In genomic region chr15:80934761-80935221, GRCh38 we compare ENCODE assay signal across 12 cellular contexts. TPM values are rescaled to one million over a fixed set of nuclear protein-coding genes. Genes with fewer than 3 reads are reported as not detected.
DNase-seq lines count a peak whose midpoint lies in the region; ATAC-seq and TF ChIP-seq lines count a peak whose summit lies in the region.
"Had no signal": no experiment of that assay in that cellular context is flagged by ENCODE, and none has a peak within 500 bp of the region (broad histone marks: within the 10 kb centered on the region; RNA-seq: fewer than 3 reads in every experiment).

No MANE protein-coding gene starts in this region.

- H3K4me2 ChIP-seq in IMR-90 (ENCODE audit: low read depth, low read length), result no peak overlapping the region

- no peak overlapping the region for H2BK120ac ChIP-seq in IMR-90 (ENCODE audit: low read depth, low read length)

- dilution Hi-C loops in IMR-90 (cut with HindIII; ENCODE audit: low sequenced_read_pairs, unreplicated experiment), result no loop called here

- H4K5ac ChIP-seq in IMR-90 (ENCODE audit: low read depth, low read length), result no peak overlapping the region

- H3K79me1 ChIP-seq in IMR-90 (ENCODE audit: low read depth in 1 of 2, low read length in 2 of 2), result 0 out of 4 replicates have a peak, but pooled peaks cover 0 to 7% of the 10 kb centered on the region in 2 experiments

- H3K23ac ChIP-seq in IMR-90 (ENCODE audit: low read depth, low read length), result no peak overlapping the region

- DNase-seq in AG08396 (ENCODE audit: low spot score), result peak; percentile 32
- peak; percentile 74 for DNase-seq in IMR-90
- peak; percentile 56 for DNase-seq in fibroblast of mammary gland (ENCODE audit: low read depth)
- DNase-seq in ureter (ENCODE audit: low spot score), result no peak
- DNase-seq in colonic mucosa, result no peak
- no peak for DNase-seq in DMS153 treated with DMSO at 0.1 percent for 48 hours (lab: John Stamatoyannopoulos, UW; ENCODE audit: unreplicated experiment)
- DNase-seq in NCI-H1417 treated with DMSO at 0.1 percent for 48 hours (lab: John Stamatoyannopoulos, UW), result no peak
- DNase-seq: COR-L47; NCI-H2081 treated with DMSO at 0.1 percent for 48 hours; stimulated activated CD4-positive, alpha-beta T cell treated with anti-CD3 and anti-CD28 coated beads, Interleukin-15, amount 100 ng/mL, for 24 hours had no signal

- no peak overlapping the region for H3K18ac ChIP-seq in IMR-90 (ENCODE audit: low read depth, low read length)

- H2AK5ac ChIP-seq in IMR-90 (ENCODE audit: low read depth, low read length), result peak overlapping the region; percentile 1; the same call in 1 of the 2 replicates

- H2AK9ac ChIP-seq in IMR-90 (replicated peaks; ENCODE audit: low read depth, low read length, poor library complexity), result peak overlapping the region; percentile 71

- POLR2A ChIA-PET in IMR-90 (lab: Charles Lee; ENCODE audit: unreplicated experiment), result no interaction called here

- peaks cover 27% of the 10 kb centered on the region for H3K9me1 ChIP-seq in IMR-90 (ENCODE audit: insufficient read depth, low read length)

- no peak overlapping the region for H2BK20ac ChIP-seq in IMR-90 (ENCODE audit: low read depth, low read length)

- no peak for TF ChIP-seq RAD21 in IMR-90 (IDR thresholded peaks at IDR 0.05; ENCODE audit: low read length)

- 0 out of 2 replicates have a peak, but pooled peaks have one; percentile 6 for TF ChIP-seq CTCF in IMR-90 (conservative IDR thresholded peaks at IDR 0.05; ENCODE audit: low read depth, low read length)
- TF ChIP-seq CTCF in fibroblast of mammary gland (conservative IDR thresholded peaks at IDR 0.05; ENCODE audit: control insufficient read depth, insufficient read depth, low read depth, low read length), result no peak
- no peak for TF ChIP-seq CTCF in colonic mucosa (IDR thresholded peaks at IDR 0.05)

- BruUV-seq in IMR-90 (replicated peaks; lab: Mats Ljungman, UMichigan), result no TSS peak

- H3K9ac ChIP-seq in IMR-90 (ENCODE audit: low read depth, low read length) (no peak overlapping the region), muscle layer of colon (ENCODE audit: low read length) (no peak overlapping the region), colonic mucosa (ENCODE audit: low read depth in 2 of 2, low read length in 2 of 2) (no peak overlapping the region)

- peak overlapping the region; percentile 12 for H2BK5ac ChIP-seq in IMR-90 (ENCODE audit: low read depth, low read length, poor library complexity, severe bottlenecking)

- H2AFZ ChIP-seq in IMR-90 (replicated peaks; ENCODE audit: low read length, poor library complexity), result peak overlapping the region; percentile 12

- H2BK15ac ChIP-seq in IMR-90 (ENCODE audit: low read depth, low read length), result no peak overlapping the region

- H3K27me3 ChIP-seq in IMR-90 (ENCODE audit: control insufficient read depth, insufficient read depth, low read length) (no peaks in the 10 kb centered on the region), muscle layer of colon (ENCODE audit: control insufficient read depth in 1 of 2, insufficient read depth in 2 of 2, low read length in 2 of 2) (no peaks in the 10 kb centered on the region), colonic mucosa (no peaks in the 10 kb centered on the region)
- H3K27me3 ChIP-seq: dorsolateral prefrontal cortex had no signal

- H3K4me3 ChIP-seq in IMR-90 (ENCODE audit: insufficient read depth, low read depth, low read length) (no peak overlapping the region), fibroblast of mammary gland (ENCODE audit: control insufficient read depth, low read depth, low read length) (no peak overlapping the region), muscle layer of colon (ENCODE audit: low read depth in 1 of 2, low read length in 2 of 2) (no peak overlapping the region), colonic mucosa (no peak overlapping the region)
- H3K4me3 ChIP-seq: dorsolateral prefrontal cortex had no signal

- H3K27ac ChIP-seq in IMR-90 (ENCODE audit: insufficient read depth, low read length), result 0 out of 2 replicates have a peak overlapping the region, but pooled peaks have one; percentile 9
- peak overlapping the region; percentile 52 for H3K27ac ChIP-seq in muscle layer of colon (ENCODE audit: low read depth, low read length)
- no peak overlapping the region for H3K27ac ChIP-seq in colonic mucosa

- H3K36me3 ChIP-seq in IMR-90 (ENCODE audit: control insufficient read depth, insufficient read depth, low read length), result peaks cover 72% of the 10 kb centered on the region
- H3K36me3 ChIP-seq in muscle layer of colon (ENCODE audit: insufficient read depth, low read length), result no peaks in the 10 kb centered on the region
- H3K36me3 ChIP-seq in colonic mucosa, result no peaks in the 10 kb centered on the region

- peak; percentile 7 for ATAC-seq in IMR-90 (ENCODE audit: low read depth)

- peaks cover 40% of the 10 kb centered on the region; the same call in 1 of the 2 replicates for H4K20me1 ChIP-seq in IMR-90 (ENCODE audit: insufficient read depth, low read length)

- H4K8ac ChIP-seq in IMR-90 (ENCODE audit: low read depth in 2 of 2, low read length in 2 of 2), result peak overlapping the region in 1 of 2 experiments; percentile 39; a peak in 1 of 4 replicates

- no peak overlapping the region for H4K91ac ChIP-seq in IMR-90 (ENCODE audit: insufficient read depth, low read depth, low read length)

- H3K9me3 ChIP-seq in IMR-90 (ENCODE audit: control insufficient read depth, insufficient read depth, low read length), result no peaks in the 10 kb centered on the region
- H3K9me3 ChIP-seq in muscle layer of colon (ENCODE audit: low read length), result no peaks in the 10 kb centered on the region
- no peaks in the 10 kb centered on the region for H3K9me3 ChIP-seq in colonic mucosa

- H3K14ac ChIP-seq in IMR-90 (replicated peaks; ENCODE audit: low read depth, low read length), result no peak overlapping the region

- 49% methylated on average over 2 of the region's 3 CpGs; no CpG with 5 or more reads in 1 of the 2 experiments for WGBS in IMR-90 (ENCODE audit: extremely low coverage in 2 of 2, insufficient read length in 1 of 2), 2 experiments

- no peak overlapping the region for H3K56ac ChIP-seq in IMR-90 (ENCODE audit: extremely low read depth, insufficient read depth, low read length)

- in situ Hi-C loops in IMR-90 (cut with MboI; ENCODE audit: low sequenced_read_pairs), result no loop called here

- no peak for TF ChIP-seq POLR2A in IMR-90 (IDR thresholded peaks at IDR 0.05; ENCODE audit: low read depth, low read length)

- H3K4me1 ChIP-seq in IMR-90 (ENCODE audit: control insufficient read depth, insufficient read depth, low read length) (peaks cover 20% of the 10 kb centered on the region), muscle layer of colon (ENCODE audit: insufficient read depth, low read length) (peaks cover 57% of the 10 kb centered on the region), colonic mucosa (no peaks in the 10 kb centered on the region)

- no peak overlapping the region for H3K4ac ChIP-seq in IMR-90 (ENCODE audit: low read depth, low read length)

- intact Hi-C loops in IMR-90 (cut with micrococcal nuclease) (no loop called here), colonic mucosa (cut with DNase I) (no loop called here)

- CTCF ChIA-PET in IMR-90 (lab: Yijun Ruan, JAX), result interaction anchor here (1.0 to 1.3 kb wide), 4 partner anchors 25 to 156 kb away, joined by 3 to 4 read pairs (median 3); partner anchors contain the start of gene CEMIP

TF ChIP-seq in IMR-90, 13 proteins besides CTCF, POLR2A, EP300 and RAD21:
- TF ChIP-seq MXI1 (IDR thresholded peaks at IDR 0.05; ENCODE audit: borderline replicate concordance, low read depth, low read length) (no peak), SMC3 (IDR thresholded peaks at IDR 0.05; ENCODE audit: low read depth, low read length) (no peak), NFE2L2 (IDR thresholded peaks at IDR 0.05; ENCODE audit: low read depth, low read length) (no peak), CHD1 (IDR thresholded peaks at IDR 0.05; ENCODE audit: low read depth, low read length) (no peak), RFX5 (IDR thresholded peaks at IDR 0.05; ENCODE audit: low read depth, low read length) (no peak), ELK1 (IDR thresholded peaks at IDR 0.05; ENCODE audit: borderline replicate concordance, low read depth, low read length) (no peak), FOS (IDR thresholded peaks at IDR 0.05; ENCODE audit: low read depth, low read length) (no peak), BHLHE40 (IDR thresholded peaks at IDR 0.05; ENCODE audit: low read depth, low read length) (no peak), MAZ (IDR thresholded peaks at IDR 0.05; ENCODE audit: borderline replicate concordance, low read depth, low read length) (no peak), CEBPB (IDR thresholded peaks at IDR 0.05; ENCODE audit: low read depth, low read length) (no peak), RCOR1 (IDR thresholded peaks at IDR 0.05; ENCODE audit: insufficient replicate concordance, low read length) (no peak), MAFK (IDR thresholded peaks at IDR 0.05; ENCODE audit: low read depth, low read length) (no peak), USF2 (IDR thresholded peaks at IDR 0.05; ENCODE audit: low read depth, low read length) (no peak)

RNA-seq across cellular contexts. Expression of gene MESD, which starts 54.8 kb away (rescaled TPM):
- total RNA-seq in IMR-90 (2012; rRNA removed), result 10.0 and 15.3 TPM in 2 replicates
- 14.0 and 14.7 TPM in 2 replicates for polyA plus RNA-seq in IMR-90 (2012; rRNA removed)
- polyA plus RNA-seq in IMR-90 (2012; cell fraction: cytosol; rRNA removed), result 6.2 and 6.5 TPM in 2 replicates
- 3.5 and 8.2 TPM in 2 replicates for polyA plus RNA-seq in IMR-90 (2012; cell fraction: nucleus; rRNA removed; ENCODE audit: low replicate concordance)
- 37.6 TPM for total RNA-seq in ureter
- 10 to 100 TPM; 20.4 to 26.1 TPM for total RNA-seq in colonic mucosa

Comparison
In these comparisons a context has a peak if more than half of its experiments do, and no peak if none do; other contexts are left out.
1. DNase-seq: peak in AG08396 (single experiment), IMR-90 (single experiment) and fibroblast of mammary gland (single experiment); none in ureter (single experiment), colonic mucosa (single experiment), DMS153 treated with DMSO at 0.1 percent for 48 hours (single experiment) and NCI-H1417 treated with DMSO at 0.1 percent for 48 hours (single experiment).